In the genomic region with DNA sequence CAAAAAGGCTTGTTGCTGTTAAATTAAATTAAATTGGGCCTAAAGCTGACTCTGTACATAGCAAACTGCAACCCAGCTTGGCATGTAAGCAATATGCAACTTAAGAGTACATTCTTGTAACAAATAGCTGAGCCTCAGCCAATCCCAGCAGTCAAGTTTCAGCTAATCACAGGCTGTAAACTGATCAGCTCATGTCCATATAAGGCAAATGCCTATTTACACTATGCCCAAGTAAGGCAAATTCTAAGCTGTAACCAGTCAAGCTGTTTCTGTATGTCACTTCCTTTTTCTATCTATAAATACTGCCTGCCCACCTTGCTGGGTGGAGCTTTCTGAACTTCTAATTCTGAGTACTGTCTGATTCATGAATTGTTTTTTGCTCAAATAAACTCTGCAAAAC, we compare ENCODE assay signal across 1 cellular context.
TF ChIP-seq lines count a peak whose summit lies in the region.

No MANE protein-coding gene starts in this region.

TF ChIP-seq in IMR-90, 13 proteins besides CTCF, POLR2A, EP300 and RAD21:
- TF ChIP-seq ELK1 (IDR thresholded peaks at IDR 0.05; ENCODE audit: borderline replicate concordance, low read depth, low read length): no peak
- no peak for TF ChIP-seq SMC3 (IDR thresholded peaks at IDR 0.05; ENCODE audit: low read depth, low read length)
- TF ChIP-seq RFX5 (IDR thresholded peaks at IDR 0.05; ENCODE audit: low read depth, low read length): no peak
- TF ChIP-seq MXI1 (IDR thresholded peaks at IDR 0.05; ENCODE audit: borderline replicate concordance, low read depth, low read length): no peak
- no peak for TF ChIP-seq NFE2L2 (IDR thresholded peaks at IDR 0.05; ENCODE audit: low read depth, low read length)
- TF ChIP-seq MAZ (IDR thresholded peaks at IDR 0.05; ENCODE audit: borderline replicate concordance, low read depth, low read length): no peak
- TF ChIP-seq CEBPB (IDR thresholded peaks at IDR 0.05; ENCODE audit: low read depth, low read length): no peak
- TF ChIP-seq FOS (IDR thresholded peaks at IDR 0.05; ENCODE audit: low read depth, low read length): no peak
- TF ChIP-seq, protein P1, sequence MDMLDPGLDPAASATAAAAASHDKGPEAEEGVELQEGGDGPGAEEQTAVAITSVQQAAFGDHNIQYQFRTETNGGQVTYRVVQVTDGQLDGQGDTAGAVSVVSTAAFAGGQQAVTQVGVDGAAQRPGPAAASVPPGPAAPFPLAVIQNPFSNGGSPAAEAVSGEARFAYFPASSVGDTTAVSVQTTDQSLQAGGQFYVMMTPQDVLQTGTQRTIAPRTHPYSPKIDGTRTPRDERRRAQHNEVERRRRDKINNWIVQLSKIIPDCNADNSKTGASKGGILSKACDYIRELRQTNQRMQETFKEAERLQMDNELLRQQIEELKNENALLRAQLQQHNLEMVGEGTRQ (IDR thresholded peaks at IDR 0.05; ENCODE audit: low read depth, low read length): no peak
- no peak for TF ChIP-seq CHD1 (IDR thresholded peaks at IDR 0.05; ENCODE audit: low read depth, low read length)
- no peak for TF ChIP-seq RCOR1 (IDR thresholded peaks at IDR 0.05; ENCODE audit: insufficient replicate concordance, low read length)
- TF ChIP-seq MAFK (IDR thresholded peaks at IDR 0.05; ENCODE audit: low read depth, low read length): no peak
- no peak for TF ChIP-seq BHLHE40 (IDR thresholded peaks at IDR 0.05; ENCODE audit: low read depth, low read length)
